16 cellular contexts compared by ENCODE assay signal in the genomic region with DNA sequence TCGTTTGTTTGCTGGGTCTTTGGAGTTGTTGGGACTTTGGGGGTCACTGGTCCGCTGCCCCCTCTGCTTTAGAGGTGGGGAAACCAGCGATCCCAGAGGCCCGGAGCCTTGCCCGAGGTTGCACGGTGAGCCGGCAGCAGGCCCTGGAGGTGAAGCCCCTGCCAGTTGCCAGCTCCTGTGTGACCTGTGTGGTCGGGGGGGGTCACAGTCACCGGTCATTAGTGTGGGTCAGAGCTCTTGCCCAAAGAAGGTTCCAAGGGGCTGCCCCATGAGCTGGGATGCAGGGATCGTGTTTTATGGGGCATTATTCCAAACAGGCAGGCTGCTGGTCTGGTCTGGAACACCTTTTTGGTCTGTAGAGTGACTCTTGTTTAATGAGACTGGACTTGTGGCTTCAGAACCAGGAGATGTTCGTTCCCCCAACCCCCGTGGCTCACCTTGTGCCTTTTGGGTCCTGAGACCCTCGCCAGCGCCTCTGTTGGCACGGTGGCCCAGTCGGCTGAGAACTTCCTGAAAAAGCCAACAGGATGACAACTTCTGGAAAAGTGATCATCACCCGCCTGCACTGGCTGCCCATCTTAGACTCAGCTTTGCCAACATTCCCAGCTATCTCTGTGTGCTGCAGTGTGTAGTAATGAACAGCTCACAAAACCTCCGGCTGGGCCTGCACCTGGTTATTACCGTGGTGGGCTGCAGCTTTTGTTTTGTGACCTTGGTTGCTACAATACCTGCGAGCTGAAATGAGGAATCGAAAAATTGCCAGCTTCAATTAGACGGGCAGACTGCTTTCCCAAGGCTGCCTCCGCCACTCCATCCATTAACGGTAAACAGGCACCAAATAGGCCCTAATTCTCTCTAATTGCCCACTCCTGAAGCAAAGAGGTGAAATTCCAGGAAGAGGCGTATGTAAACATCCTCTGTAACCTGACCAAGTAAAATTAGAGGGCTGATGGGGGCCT. TPM values are rescaled to one million over a fixed set of nuclear protein-coding genes. Genes with fewer than 3 reads are reported as not detected.
DNase-seq lines count a peak whose midpoint lies in the region; ATAC-seq and TF ChIP-seq lines count a peak whose summit lies in the region.
"Had no signal": no experiment of that assay in that cellular context is flagged by ENCODE, and none has a peak within 500 bp of the region (broad histone marks: within the 10 kb centered on the region; RNA-seq: fewer than 3 reads in every experiment).

No MANE protein-coding gene starts in this region.

- H3K4me3 ChIP-seq in ACC112 (ENCODE audit: low read depth, low read length) (no peak overlapping the region), lower leg skin (ENCODE audit: low read depth, poor library complexity, severe bottlenecking) (no peak overlapping the region)
- H3K4me3 ChIP-seq: colonic mucosa, SJSA1 had no signal

- H3K27ac ChIP-seq in ACC112 (ENCODE audit: low read depth, low read length): peak overlapping the region; percentile 65
- H3K27ac ChIP-seq: colonic mucosa, SJSA1 had no signal

- no peak for TF ChIP-seq POLR2A in lower leg skin (IDR thresholded peaks at IDR 0.05)

- no peaks in the 10 kb centered on the region for H3K27me3 ChIP-seq in ACC112 (ENCODE audit: insufficient read depth, low read length)
- H3K27me3 ChIP-seq: colonic mucosa, SJSA1 had no signal

- peak overlapping the region; percentile 68 for H3K27ac Mint-ChIP-seq in mesothelial cell of epicardium
- H3K27ac Mint-ChIP-seq in activated T-cell treated with anti-CD3 and anti-CD28 coated beads, Interleukin-2, amount 50 U/mL, for 24 hours: no peak overlapping the region
- H3K27ac Mint-ChIP-seq: activated CD4-positive, alpha-beta memory T cell treated with anti-CD3 and anti-CD28 coated beads for 36 hours; activated T-helper 1 cell treated with anti-CD3 and anti-CD28 coated beads, Interleukin-12 subunit alpha, Interleukin-12 subunit beta, Interleukin-2, Interleukin-4 antibody, amounts not matched to agents 30 ng/mL and 10 ng/mL and 1 ng/mL, durations not matched to agents 14 hours and 24 hours and 36 hours had no signal

- peaks cover 19% of the 10 kb centered on the region for H3K4me1 ChIP-seq in ACC112 (ENCODE audit: control insufficient read depth, insufficient read depth, low read length, unreplicated experiment)
- H3K4me1 ChIP-seq: colonic mucosa had no signal

- H3K4me1 Mint-ChIP-seq in mesothelial cell of epicardium: peaks cover 47% of the 10 kb centered on the region
- peaks cover 1% of the 10 kb centered on the region for H3K4me1 Mint-ChIP-seq in activated T-cell treated with anti-CD3 and anti-CD28 coated beads, Interleukin-2, amount 50 U/mL, for 24 hours (ENCODE audit: low read depth)

- no peak overlapping the region for H2AFZ ChIP-seq in ACC112 (ENCODE audit: low read length, unreplicated experiment)

- intact Hi-C loops in lower leg skin (cut with DNase I; ENCODE audit: low total_unique reads): no loop called here

- H3K36me3 Mint-ChIP-seq in mesothelial cell of epicardium: no peaks in the 10 kb centered on the region
- no peaks in the 10 kb centered on the region for H3K36me3 Mint-ChIP-seq in activated T-cell treated with anti-CD3 and anti-CD28 coated beads, Interleukin-2, amount 50 U/mL, for 24 hours (ENCODE audit: low read depth)
- H3K36me3 Mint-ChIP-seq: activated CD4-positive, alpha-beta memory T cell treated with anti-CD3 and anti-CD28 coated beads for 36 hours had no signal

- H3K9me3 Mint-ChIP-seq in mesothelial cell of epicardium: no peaks in the 10 kb centered on the region
- H3K9me3 Mint-ChIP-seq in activated T-cell treated with anti-CD3 and anti-CD28 coated beads, Interleukin-2, amount 50 U/mL, for 24 hours: no peaks in the 10 kb centered on the region
- H3K9me3 Mint-ChIP-seq: activated CD4-positive, alpha-beta memory T cell treated with anti-CD3 and anti-CD28 coated beads for 36 hours; activated T-helper 1 cell treated with anti-CD3 and anti-CD28 coated beads, Interleukin-12 subunit alpha, Interleukin-12 subunit beta, Interleukin-2, Interleukin-4 antibody, amounts not matched to agents 30 ng/mL and 10 ng/mL and 1 ng/mL, durations not matched to agents 14 hours and 24 hours and 36 hours had no signal

- 80 to 83% methylated on average over 21 to 25 of the region's 25 CpGs for WGBS in lower leg skin, 2 donors

- TF ChIP-seq CTCF in mesothelial cell of epicardium (IDR thresholded peaks at IDR 0.05; ENCODE audit: unreplicated experiment) (no peak), lower leg skin (IDR thresholded peaks at IDR 0.05) (no peak)

- peak; percentile 78 for DNase-seq in NCI-H1092 treated with DMSO at 0.1 percent for 48 hours (lab: John Stamatoyannopoulos, UW)
- DNase-seq in NCI-H748 (lab: John Stamatoyannopoulos, UW; ENCODE audit: unreplicated experiment): peak; percentile 100
- no peak for DNase-seq in mesothelial cell of epicardium (ENCODE audit: low spot score in 2 of 2, unreplicated experiment in 2 of 2)
- DNase-seq in activated T-cell treated with anti-CD3 and anti-CD28 coated beads, Interleukin-2, amount 50 U/mL, for 24 hours: no peak
- DNase-seq in lower leg skin (ENCODE audit: low spot score in 2 of 2): no peak
- DNase-seq: activated CD4-positive, alpha-beta memory T cell treated with anti-CD3 and anti-CD28 coated beads for 36 hours; Calu3; colonic mucosa; glutamatergic neuron; NCI-H1694; stimulated activated naive CD4-positive, alpha-beta T cell had no signal

- peaks cover 31% of the 10 kb centered on the region for H3K79me2 ChIP-seq in ACC112 (ENCODE audit: control insufficient read depth, insufficient read depth, low read length, unreplicated experiment)

- ATAC-seq in HG02623 (IDR thresholded peaks at IDR 0.05; ENCODE audit: unreplicated experiment) (no peak), GM19467 (IDR thresholded peaks at IDR 0.05; ENCODE audit: unreplicated experiment) (no peak)

- no peaks in the 10 kb centered on the region for H3K27me3 Mint-ChIP-seq in mesothelial cell of epicardium (ENCODE audit: low read depth)
- H3K27me3 Mint-ChIP-seq in activated T-cell treated with anti-CD3 and anti-CD28 coated beads, Interleukin-2, amount 50 U/mL, for 24 hours: peaks cover 4% of the 10 kb centered on the region
- H3K27me3 Mint-ChIP-seq: activated CD4-positive, alpha-beta memory T cell treated with anti-CD3 and anti-CD28 coated beads for 36 hours had no signal

- H3K4me3 Mint-ChIP-seq in mesothelial cell of epicardium: no peak overlapping the region
- no peak overlapping the region for H3K4me3 Mint-ChIP-seq in activated T-cell treated with anti-CD3 and anti-CD28 coated beads, Interleukin-2, amount 50 U/mL, for 24 hours
- H3K4me3 Mint-ChIP-seq: activated CD4-positive, alpha-beta memory T cell treated with anti-CD3 and anti-CD28 coated beads for 36 hours; activated T-helper 1 cell treated with anti-CD3 and anti-CD28 coated beads, Interleukin-12 subunit alpha, Interleukin-12 subunit beta, Interleukin-2, Interleukin-4 antibody, amounts not matched to agents 30 ng/mL and 10 ng/mL and 1 ng/mL, durations not matched to agents 14 hours and 24 hours and 36 hours had no signal

- H3K36me3 ChIP-seq in ACC112 (ENCODE audit: insufficient read depth, low read length): peaks cover 6% of the 10 kb centered on the region; the same call in 1 of the 2 replicates
- H3K36me3 ChIP-seq: colonic mucosa had no signal

RNA-seq across cellular contexts. Expression of a gene that starts 15.8 kb away (rescaled TPM):
- total RNA-seq in mesothelial cell of epicardium (0.18 TPM in 1 of 3 replicates, not detected in the others), lower leg skin (10 to 100 TPM in 2 of 4 donors, 1 to 10 TPM in 2; 8.2 to 18.2 (median 10.0) TPM)
- total RNA-seq: activated CD4-positive, alpha-beta memory T cell treated with anti-CD3 and anti-CD28 coated beads for 36 hours; activated T-helper 1 cell treated with anti-CD3 and anti-CD28 coated beads, Interleukin-12 subunit alpha, Interleukin-12 subunit beta, Interleukin-2, Interleukin-4 antibody, amounts not matched to agents 30 ng/mL and 10 ng/mL and 1 ng/mL, durations not matched to agents 14 hours and 24 hours and 36 hours; Calu3 had no signal

Comparison
In these comparisons a context has a peak if more than half of its experiments do, and no peak if none do; other contexts are left out.
1. DNase-seq: peak in NCI-H1092 treated with DMSO at 0.1 percent for 48 hours (single experiment) and NCI-H748 (single experiment); none in mesothelial cell of epicardium (0 of 2), activated T-cell treated with anti-CD3 and anti-CD28 coated beads, Interleukin-2, amount 50 U/mL, for 24 hours (single experiment) and lower leg skin (0 of 2).